8 cellular contexts compared by ENCODE assay signal in genomic region chr11:22829231-22830081, GRCh38. TPM values are rescaled to one million over a fixed set of nuclear protein-coding genes. Genes with fewer than 3 reads are reported as not detected.
DNase-seq lines count a peak whose midpoint lies in the region; ATAC-seq and TF ChIP-seq lines count a peak whose summit lies in the region.

TSS of gene SVIP (minus strand) at chr11:22829801. CDS start at chr11:22829748, 53 bp downstream.

- H3K4me3 ChIP-seq in BE2C (ENCODE audit: low read depth, low read length) = peak within 1 kb of the TSS; percentile 80

- H3K4me1 ChIP-seq in BE2C = no peaks in the 10 kb centered on the region

- peak; percentile 96 for ATAC-seq in HG03432 (IDR thresholded peaks at IDR 0.05; ENCODE audit: unreplicated experiment)
- peak; percentile 96 for ATAC-seq in left lobe of liver

- H3K27me3 ChIP-seq in BE2C = no peaks in the 10 kb centered on the region

- no peaks in the 10 kb centered on the region for H3K9me3 ChIP-seq in BE2C

- TF ChIP-seq CTCF in BE2C (IDR thresholded peaks at IDR 0.05; ENCODE audit: low read depth, low read length) = peak; percentile 49

- TF ChIP-seq POLR2A in GM19193 (IDR thresholded peaks at IDR 0.05; ENCODE audit: extremely low read depth, insufficient read depth, insufficient read length) = peak; percentile 75

- no peaks in the 10 kb centered on the region for H3K36me3 ChIP-seq in BE2C

- DNase-seq in BE2C = peak; percentile 94
- peak; percentile 85 to 94 for DNase-seq in NCI-H524 (lab: John Stamatoyannopoulos, UW)
- peak; percentile 94 for DNase-seq in activated CD4-positive, alpha-beta T cell treated with anti-CD3 and anti-CD28 coated beads, Interleukin-2, amount 50 U/mL, for 1 hour
- DNase-seq in dedifferentiated amniotic fluid mesenchymal stem cell (ENCODE audit: extremely low spot score) = peak; percentile 81
- DNase-seq in left lobe of liver (ENCODE audit: low spot score) = peak; percentile 98
- peak; percentile 95 to 96 for DNase-seq in stimulated activated CD4-positive, alpha-beta T cell treated with anti-CD3 and anti-CD28 coated beads, Interleukin-2, amount 100 ng/mL, for 24 hours

RNA-seq across cellular contexts. Expression of gene SVIP, which starts in this region (rescaled TPM):
- polyA plus RNA-seq in BE2C (2012; ENCODE audit: insufficient read depth, insufficient read length, low read depth) = 7.0 TPM
- total RNA-seq in left lobe of liver = 7.5 TPM

Comparison
In these comparisons a context has a peak if more than half of its experiments do, and no peak if none do; other contexts are left out.
1. Peak in every context shown above with its lines: DNase-seq, ATAC-seq and H3K4me3 ChIP-seq.